In genomic region chr15:52206446-52206845, GRCh38 we compare ENCODE assay signal across 13 cellular contexts.
"Had no signal": no experiment of that assay in that cellular context is flagged by ENCODE, and none has a peak within 500 bp of the region (broad histone marks: within the 10 kb centered on the region; RNA-seq: fewer than 3 reads in every experiment).

No MANE protein-coding gene starts in this region.

- H3K27me3 ChIP-seq: uterus had no signal

- H3K9me3 ChIP-seq: mucosa of descending colon, uterus had no signal

- H3K27ac ChIP-seq: uterus had no signal

- H3K4me1 Mint-ChIP-seq: activated naive CD4-positive, alpha-beta T cell treated with anti-CD3 and anti-CD28 coated beads, Interleukin-2, amount 50 U/mL, for 24 hours had no signal

- H3K27ac Mint-ChIP-seq: activated naive CD4-positive, alpha-beta T cell treated with anti-CD3 and anti-CD28 coated beads, Interleukin-2, amount 50 U/mL, for 24 hours; dendritic cell treated with granulocyte-macrophage colony-stimulating factor and Interleukin-4, amounts not matched to agents 40 ng/mL and 50 ng/mL, for 4 days; natural killer cell treated with Interleukin-12 subunit alpha and Interleukin-12 subunit beta and Interleukin-15 and Interleukin-18, amount 100 ng/mL, for 72 hours had no signal

- DNase-seq: activated CD4-positive, alpha-beta T cell treated with anti-CD3 and anti-CD28 coated beads, Interleukin-2, amount 50 U/mL, for 4 hours; activated T-cell treated with anti-CD3 and anti-CD28 coated beads, Interleukin-2, amount 50 U/mL, for 1 hour; cerebellar nuclear complex; hypothalamus; mammary epithelial cell; mucosa of descending colon; occipital lobe; stimulated activated CD4-positive, alpha-beta T cell treated with anti-CD3 and anti-CD28 coated beads, Interleukin-4, amount 100 ng/mL, for 4 hours; uterus had no signal

- H3K4me3 ChIP-seq: mucosa of descending colon, uterus had no signal

- H3K27me3 Mint-ChIP-seq: activated naive CD4-positive, alpha-beta T cell treated with anti-CD3 and anti-CD28 coated beads, Interleukin-2, amount 50 U/mL, for 24 hours; dendritic cell treated with granulocyte-macrophage colony-stimulating factor and Interleukin-4, amounts not matched to agents 40 ng/mL and 50 ng/mL, for 4 days had no signal

- ATAC-seq: activated CD4-positive, CD25-positive, alpha-beta regulatory T cell treated with anti-CD3 and anti-CD28 coated beads, Interleukin-2, amount 50 U/mL, for 24 hours; mucosa of descending colon; natural killer cell treated with Interleukin-12 subunit alpha and Interleukin-12 subunit beta and Interleukin-15 and Interleukin-18, amount 100 ng/mL, for 72 hours had no signal

- H3K36me3 Mint-ChIP-seq: activated naive CD4-positive, alpha-beta T cell treated with anti-CD3 and anti-CD28 coated beads, Interleukin-2, amount 50 U/mL, for 24 hours; natural killer cell treated with Interleukin-12 subunit alpha and Interleukin-12 subunit beta and Interleukin-15 and Interleukin-18, amount 100 ng/mL, for 72 hours had no signal

- H3K4me3 Mint-ChIP-seq: activated naive CD4-positive, alpha-beta T cell treated with anti-CD3 and anti-CD28 coated beads, Interleukin-2, amount 50 U/mL, for 24 hours; dendritic cell treated with granulocyte-macrophage colony-stimulating factor and Interleukin-4, amounts not matched to agents 40 ng/mL and 50 ng/mL, for 4 days; natural killer cell treated with Interleukin-12 subunit alpha and Interleukin-12 subunit beta and Interleukin-15 and Interleukin-18, amount 100 ng/mL, for 72 hours had no signal

- H3K9me3 Mint-ChIP-seq: activated naive CD4-positive, alpha-beta T cell treated with anti-CD3 and anti-CD28 coated beads, Interleukin-2, amount 50 U/mL, for 24 hours; dendritic cell treated with granulocyte-macrophage colony-stimulating factor and Interleukin-4, amounts not matched to agents 40 ng/mL and 50 ng/mL, for 4 days; natural killer cell treated with Interleukin-12 subunit alpha and Interleukin-12 subunit beta and Interleukin-15 and Interleukin-18, amount 100 ng/mL, for 72 hours had no signal

- H3K4me1 ChIP-seq: uterus had no signal

- H3K36me3 ChIP-seq: uterus had no signal
